In the genomic region with DNA sequence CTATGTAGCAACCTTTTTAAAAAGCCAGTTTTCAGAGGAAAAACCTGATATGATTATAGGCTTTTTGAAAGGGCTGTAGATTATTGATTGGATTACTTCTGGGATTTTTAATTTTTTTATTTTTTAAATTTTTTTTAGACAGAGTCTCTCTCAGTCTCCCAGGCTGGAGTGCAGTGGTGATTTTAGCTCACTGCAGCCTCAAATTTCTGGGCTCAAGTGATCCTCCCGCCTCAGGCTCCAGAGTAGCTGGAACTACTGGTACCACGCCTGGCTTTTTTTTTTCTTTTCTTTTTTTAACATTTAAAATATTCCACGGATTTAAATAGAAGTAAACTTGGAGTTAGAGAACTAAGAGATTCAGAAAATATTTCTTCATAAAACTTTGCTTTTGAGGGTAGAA, we compare ENCODE assay signal across 1 cellular context.
TF ChIP-seq lines count a peak whose summit lies in the region.

No MANE protein-coding gene starts in this region.

TF ChIP-seq in WTC11, 78 proteins besides CTCF, POLR2A, EP300 and RAD21 (continued from another document):
- TF ChIP-seq FOXK1 (CRISPR knock-in tag; IDR thresholded peaks at IDR 0.05) = no peak
- TF ChIP-seq ZBTB21 (CRISPR knock-in tag; IDR thresholded peaks at IDR 0.05; ENCODE audit: borderline replicate concordance) = no peak
TF ChIP-seq in WTC11: peak in this region for 0.
